8 cellular contexts compared by ENCODE assay signal in the genomic region with DNA sequence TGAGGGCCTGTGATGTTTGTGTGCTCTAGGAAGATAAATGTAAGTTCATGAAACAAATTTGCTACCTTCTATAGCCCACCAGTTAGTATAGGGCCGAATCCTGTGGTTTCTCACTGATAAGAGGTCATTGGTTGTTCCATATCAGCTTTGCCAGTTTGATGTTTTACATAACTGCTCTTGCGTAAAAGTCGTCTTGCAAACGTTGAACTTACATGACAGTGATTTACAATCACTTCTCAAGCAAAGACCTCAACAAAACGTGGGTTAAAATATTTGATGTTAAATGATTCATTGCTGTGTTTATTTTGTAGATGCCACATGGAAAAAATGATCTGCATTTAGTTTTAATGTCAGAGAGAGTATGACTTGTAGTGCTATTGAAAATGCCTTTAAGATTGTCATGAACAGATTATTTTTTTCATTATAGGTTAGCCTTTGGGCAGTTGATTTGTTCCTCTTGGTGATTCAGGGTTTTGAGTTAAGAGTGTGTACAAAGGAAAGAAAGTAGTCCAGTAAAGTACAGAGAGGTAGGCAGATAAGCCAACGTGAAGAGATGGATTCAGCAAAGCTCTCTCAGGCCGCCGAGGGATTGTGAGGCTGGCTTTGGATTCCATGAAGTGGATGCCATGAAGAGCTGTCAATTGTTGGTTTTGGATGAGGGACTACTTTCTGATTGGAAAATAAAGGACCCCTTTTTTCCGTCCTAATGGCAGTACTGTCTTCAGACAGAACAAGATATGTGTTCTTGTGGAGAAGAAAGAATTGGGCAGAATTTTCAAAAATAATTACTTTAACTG. TPM values are rescaled to one million over a fixed set of nuclear protein-coding genes. Genes with fewer than 3 reads are reported as not detected.
DNase-seq lines count a peak whose midpoint lies in the region; ATAC-seq, FAIRE-seq and TF ChIP-seq lines count a peak whose summit lies in the region.

No MANE protein-coding gene starts in this region.

- peak overlapping the region; percentile 54 to 98 (median 95) for H3K27ac Mint-ChIP-seq in CD4-positive, alpha-beta memory T cell

- peaks cover 67% of the 10 kb centered on the region for H4K20me1 ChIP-seq in MM.1S (ENCODE audit: insufficient read depth, low read length)

- peak overlapping the region; percentile 91 to 99 (median 98) for H3K4me3 Mint-ChIP-seq in CD4-positive, alpha-beta memory T cell

- TF ChIP-seq POLR2A in GM18505 (IDR thresholded peaks at IDR 0.05; ENCODE audit: borderline replicate concordance, extremely low read depth, insufficient read depth, insufficient read length) = no peak

- CTCF ChIA-PET in CD4-positive, alpha-beta memory T cell (lab: Charles Lee; ENCODE audit: partially characterized antibody) = no interaction called here
- CTCF ChIA-PET in RWPE1 (lab: Yijun Ruan, JAX) = interaction anchor here (0.6 kb wide), 1 partner anchor 16 kb away, joined by 3 read pairs; no protein-coding TSS in a partner anchor

- ATAC-seq in HG02588 (IDR thresholded peaks at IDR 0.05; ENCODE audit: unreplicated experiment) (no peak), HG02870 (IDR thresholded peaks at IDR 0.05; ENCODE audit: unreplicated experiment) (no peak), GM18505 (IDR thresholded peaks at IDR 0.05; ENCODE audit: unreplicated experiment) (no peak)

- no peak for DNase-seq in CD4-positive, alpha-beta memory T cell
- DNase-seq in MM.1S = no peak
- DNase-seq in bronchial epithelial cell (ENCODE audit: low read depth) = peak; percentile 35
- no peak for DNase-seq in RWPE1 (ENCODE audit: low spot score)

- no peaks in the 10 kb centered on the region for H3K9me3 ChIP-seq in CD4-positive, alpha-beta memory T cell (ENCODE audit: control insufficient read depth in 1 of 2, low read length in 2 of 2)
- no peaks in the 10 kb centered on the region for H3K9me3 ChIP-seq in MM.1S (replicated peaks; ENCODE audit: insufficient read depth, low read length)
- H3K9me3 ChIP-seq in mucosa of stomach (ENCODE audit: control insufficient read depth, low read length) = no peaks in the 10 kb centered on the region

- peaks cover 82% of the 10 kb centered on the region for H3K4me1 ChIP-seq in CD4-positive, alpha-beta memory T cell (ENCODE audit: insufficient read depth, low read length)
- H3K4me1 ChIP-seq in MM.1S (ENCODE audit: low read length) (peaks cover 21% of the 10 kb centered on the region), mucosa of stomach (ENCODE audit: control insufficient read depth, insufficient read depth, low read length) (peaks cover 30% of the 10 kb centered on the region)

- peaks cover 43% of the 10 kb centered on the region for H3K36me3 ChIP-seq in CD4-positive, alpha-beta memory T cell (ENCODE audit: insufficient read depth, low read length)
- H3K36me3 ChIP-seq in MM.1S (replicated peaks; ENCODE audit: insufficient read depth, low read length) = peaks cover 33% of the 10 kb centered on the region
- peaks cover 16% of the 10 kb centered on the region for H3K36me3 ChIP-seq in bronchial epithelial cell (ENCODE audit: control insufficient read depth, insufficient read depth, low read length)
- no peaks in the 10 kb centered on the region for H3K36me3 ChIP-seq in mucosa of stomach (ENCODE audit: control insufficient read depth, insufficient read depth, low read length)

- POLR2A ChIA-PET in CD4-positive, alpha-beta memory T cell (lab: Charles Lee; ENCODE audit: partially characterized antibody) = interaction anchor here (1.0 to 1.3 kb wide), 2 partner anchors 24 to 36 kb away, joined by 3 read pairs; partner anchors contain the start of gene GAS2L1
- POLR2A ChIA-PET in RWPE1 (lab: Yijun Ruan, JAX; ENCODE audit: low non-redundant PET) = no interaction called here

- no peaks in the 10 kb centered on the region for H3K27me3 ChIP-seq in CD4-positive, alpha-beta memory T cell (ENCODE audit: insufficient read depth, low read length)
- H3K27me3 ChIP-seq in MM.1S (replicated peaks; ENCODE audit: insufficient read depth, low read length) = no peaks in the 10 kb centered on the region
- no peaks in the 10 kb centered on the region for H3K27me3 ChIP-seq in bronchial epithelial cell (ENCODE audit: control insufficient read depth, insufficient read depth, low read length)
- H3K27me3 ChIP-seq in mucosa of stomach (ENCODE audit: control insufficient read depth, insufficient read depth, low read length) = no peaks in the 10 kb centered on the region

- no peaks in the 10 kb centered on the region for H3K9me2 ChIP-seq in MM.1S (replicated peaks; ENCODE audit: insufficient read depth, low read length)

- H2AFZ ChIP-seq in MM.1S (ENCODE audit: low read length) = no peak overlapping the region

- H3K4me1 Mint-ChIP-seq in CD4-positive, alpha-beta memory T cell = peaks cover 57 to 90% (median 70%) of the 10 kb centered on the region in 4 donors

- no peak for TF ChIP-seq CTCF in MM.1S (IDR thresholded peaks at IDR 0.05; ENCODE audit: low read length)
- no peak for TF ChIP-seq CTCF in bronchial epithelial cell (IDR thresholded peaks at IDR 0.05; ENCODE audit: insufficient read depth, low read length, severe bottlenecking)
- no peak for TF ChIP-seq CTCF in RWPE1 (conservative IDR thresholded peaks at IDR 0.05; ENCODE audit: low read depth)

- H3K36me3 Mint-ChIP-seq in CD4-positive, alpha-beta memory T cell = peaks cover 49 to 72% of the 10 kb centered on the region in 2 donors

- H3K4me3 ChIP-seq in CD4-positive, alpha-beta memory T cell (ENCODE audit: low read length in 2 of 2) = peak overlapping the region; percentile 78 to 79
- H3K4me3 ChIP-seq in MM.1S (ENCODE audit: low read length) (peak overlapping the region; percentile 87), bronchial epithelial cell (ENCODE audit: low read depth, low read length) (peak overlapping the region; percentile 76), mucosa of stomach (ENCODE audit: low read length) (peak overlapping the region; percentile 90)

- intact Hi-C loops in CD4-positive, alpha-beta memory T cell (cut with micrococcal nuclease) = loop anchor here (10.0 kb wide), 1 partner anchor 114 kb away; the partner anchor contains the start of gene AP1B1

- peaks cover 0 to 3% (median 0%) of the 10 kb centered on the region in 8 donors for H3K9me3 Mint-ChIP-seq in CD4-positive, alpha-beta memory T cell

- FAIRE-seq in bronchial epithelial cell (lab: Jason Lieb, UNC) = no peak

- H3K79me2 ChIP-seq in MM.1S (ENCODE audit: low read length) = peaks cover 98% of the 10 kb centered on the region

- peak overlapping the region; percentile 99 for H3K27ac ChIP-seq in CD4-positive, alpha-beta memory T cell (ENCODE audit: low read depth, low read length)
- H3K27ac ChIP-seq in MM.1S (ENCODE audit: low read length) (no peak overlapping the region), RWPE1 (no peak overlapping the region)

- H3F3A ChIP-seq in MM.1S (ENCODE audit: insufficient read depth, low read length) = 0 out of 2 replicates have a peak, but pooled peaks cover 8% of the 10 kb centered on the region

- peak overlapping the region; percentile 99 for H3K4me2 ChIP-seq in MM.1S (ENCODE audit: low read depth, low read length)

- H3K9ac ChIP-seq in MM.1S (ENCODE audit: low read length) (peak overlapping the region; percentile 100; the same call in 1 of the 2 replicates), mucosa of stomach (ENCODE audit: low read length) (peak overlapping the region; percentile 98)

- no peaks in the 10 kb centered on the region for H3K27me3 Mint-ChIP-seq in CD4-positive, alpha-beta memory T cell

RNA-seq across cellular contexts. Expression of gene EWSR1, which starts 2.6 kb away (rescaled TPM):
- total RNA-seq in CD4-positive, alpha-beta memory T cell = 100 to 1,000 TPM; 247 to 250 TPM
- 100 to 1,000 TPM; 192 to 210 TPM for polyA plus RNA-seq in CD4-positive, alpha-beta memory T cell
- total RNA-seq in bronchial epithelial cell = 87.1 and 163 TPM in 2 replicates

RNA-seq across cellular contexts. Expression of gene RHBDD3, which starts 2.9 kb away (rescaled TPM):
- 10 to 100 TPM; 14.2 to 16.1 TPM for total RNA-seq in CD4-positive, alpha-beta memory T cell
- polyA plus RNA-seq in CD4-positive, alpha-beta memory T cell = 1 to 10 TPM; 7.8 to 8.0 TPM
- total RNA-seq in bronchial epithelial cell = 21.6 and 25.0 TPM in 2 replicates

RNA-seq across cellular contexts. Expression of gene GAS2L1, which starts 35.8 kb away (rescaled TPM):
- 1 to 10 TPM in 1 of 2 experiments, under 1 TPM in 1; 0.47 to 1.2 TPM for total RNA-seq in CD4-positive, alpha-beta memory T cell
- polyA plus RNA-seq in CD4-positive, alpha-beta memory T cell = under 1 TPM; 0.81 to 0.88 TPM
- 4.1 and 5.3 TPM in 2 replicates for total RNA-seq in bronchial epithelial cell

RNA-seq across cellular contexts. Expression of gene RASL10A, which starts 44.8 kb away (rescaled TPM):
- under 1 TPM; 0.36 to 0.79 TPM for total RNA-seq in CD4-positive, alpha-beta memory T cell
- not detected for polyA plus RNA-seq in CD4-positive, alpha-beta memory T cell
- total RNA-seq in bronchial epithelial cell = not detected in 2 replicates
